8 cellular contexts compared by ENCODE assay signal in genomic region chr4:185305979-185306442, GRCh38.
A peak's percentile ranks its signal among the peaks of the same experiment; 100 is the strongest.
DNase-seq lines count a peak whose midpoint lies in the region; ATAC-seq and TF ChIP-seq lines count a peak whose summit lies in the region.
"Had no signal": no experiment of that assay in that cellular context is flagged by ENCODE, and none has a peak within 500 bp of the region (broad histone marks: within the 10 kb centered on the region; RNA-seq: fewer than 3 reads in every experiment).

No MANE protein-coding gene starts in this region.

- H3K9ac ChIP-seq in SK-N-SH (peak overlapping the region; percentile 72), Karpas-422 (ENCODE audit: low read length) (no peak overlapping the region)
- H3K9ac ChIP-seq: KMS-11 had no signal

- H3K4me3 ChIP-seq in HEK293 (ENCODE audit: low read depth, low read length) (no peak overlapping the region), SK-N-SH (ENCODE audit: low read depth in 2 of 2, low read length in 1 of 2) (no peak overlapping the region), Karpas-422 (ENCODE audit: low read length) (no peak overlapping the region)

- H3K9me2 ChIP-seq in SK-N-SH, result no peaks in the 10 kb centered on the region
- H3K9me2 ChIP-seq in Karpas-422 (replicated peaks; ENCODE audit: insufficient read depth, low read length), result no peaks in the 10 kb centered on the region

- POLR2A ChIA-PET in HEK293 (lab: Yijun Ruan, JAX), result no interaction called here
- POLR2A ChIA-PET in SK-N-SH (lab: Yijun Ruan, JAX), result interaction anchor here (0.5 kb wide), 1 partner anchor 61 kb away, joined by 3 read pairs; no protein-coding TSS in a partner anchor

- H2AFZ ChIP-seq in SK-N-SH (ENCODE audit: low read depth), result no peak overlapping the region
- no peak overlapping the region for H2AFZ ChIP-seq in Karpas-422 (ENCODE audit: low read length)

- H3K36me3 ChIP-seq in HEK293 (ENCODE audit: control insufficient read depth in 2 of 2, insufficient read depth in 1 of 2, low read length in 2 of 2) (peaks cover 0 to 30% of the 10 kb centered on the region in 2 experiments; a peak in 2 of 3 replicates), SK-N-SH (replicated peaks in 1 of 2; ENCODE audit: control insufficient read depth in 1 of 2, insufficient read depth in 2 of 2, low read length in 1 of 2) (peaks cover 12 to 24% of the 10 kb centered on the region in 2 experiments), Karpas-422 (ENCODE audit: insufficient read depth, low read length) (no peaks in the 10 kb centered on the region; the same call in 1 of the 2 replicates)

- no peak for TF ChIP-seq CTCF in HEK293 (tag by site-specific recombination; IDR thresholded peaks at IDR 0.05)
- TF ChIP-seq CTCF in SK-N-SH (IDR thresholded peaks at IDR 0.05), result no peak
- no peak for TF ChIP-seq CTCF in foreskin keratinocyte (conservative IDR thresholded peaks at IDR 0.05)

- H3F3A ChIP-seq in SK-N-SH (replicated peaks; ENCODE audit: insufficient read depth), result peaks cover 28% of the 10 kb centered on the region

- peaks cover 20% of the 10 kb centered on the region; the same call in 1 of the 2 replicates for H3K79me2 ChIP-seq in SK-N-SH (ENCODE audit: insufficient read depth)
- peaks cover 44% of the 10 kb centered on the region for H3K79me2 ChIP-seq in Karpas-422 (ENCODE audit: low read length)

- TF ChIP-seq EP300 in SK-N-SH (IDR thresholded peaks at IDR 0.05; ENCODE audit: borderline replicate concordance in 1 of 2, low read depth in 1 of 2, low read length in 1 of 2), result peak in 1 of 2 experiments; percentile 42; a peak in 1 of 4 replicates

- no peak for DNase-seq in SK-N-SH
- peak; percentile 99 to 100 for DNase-seq in foreskin keratinocyte
- peak in 9 of 49 donors; percentile 10 to 38 (median 14) for DNase-seq in substantia nigra (lab: John Stamatoyannopoulos, UW)
- no peak for DNase-seq in activated CD4-positive, CD25-positive, alpha-beta regulatory T cell treated with anti-CD3 and anti-CD28 coated beads, Interleukin-2, amount 50 U/mL, for 72 hours
- no peak for DNase-seq in ecto neural progenitor cell (ENCODE audit: low spot score)
- DNase-seq in Karpas-422, result no peak

- 44% methylated on average over 7 of the region's 7 CpGs for WGBS in SK-N-SH (ENCODE audit: low lambda C conversion rate)

- H3K9me3 ChIP-seq in HEK293 (ENCODE audit: control insufficient read depth, insufficient read depth, low read depth, low read length) (no peaks in the 10 kb centered on the region), SK-N-SH (no peaks in the 10 kb centered on the region), Karpas-422 (ENCODE audit: low read length) (no peaks in the 10 kb centered on the region)

- peak overlapping the region; percentile 11; the same call in 1 of the 2 replicates for H3K4me2 ChIP-seq in SK-N-SH
- H3K4me2 ChIP-seq in Karpas-422 (ENCODE audit: low read depth, low read length, poor library complexity, severe bottlenecking), result no peak overlapping the region
- H3K4me2 ChIP-seq: KMS-11 had no signal

- ATAC-seq in foreskin keratinocyte, result peak; percentile 89

- H3K27me3 ChIP-seq in SK-N-SH (ENCODE audit: insufficient read depth) (no peaks in the 10 kb centered on the region), foreskin keratinocyte (no peaks in the 10 kb centered on the region), Karpas-422 (ENCODE audit: low read length) (no peaks in the 10 kb centered on the region)

- H4K20me1 ChIP-seq in SK-N-SH (ENCODE audit: insufficient read depth) (no peaks in the 10 kb centered on the region), Karpas-422 (ENCODE audit: insufficient read depth, low read depth, low read length) (no peaks in the 10 kb centered on the region)

- H3K27ac ChIP-seq in HEK293 (ENCODE audit: extremely low read depth, low read depth, low read length) (no peak overlapping the region), SK-N-SH (ENCODE audit: low read depth in 2 of 2, low read length in 1 of 2) (peak overlapping the region; percentile 7 to 96; a peak in 3 of 4 replicates), foreskin keratinocyte (peak overlapping the region; percentile 91), substantia nigra (ENCODE audit: low read depth, low read length, poor library complexity, severe bottlenecking) (peak overlapping the region; percentile 24), Karpas-422 (ENCODE audit: low read length) (no peak overlapping the region)
- H3K27ac ChIP-seq: KMS-11 had no signal

- CTCF ChIA-PET in HEK293 (lab: Yijun Ruan, JAX) (interaction anchor here (0.6 to 0.7 kb wide), 3 partner anchors 28 to 324 kb away, joined by 3 to 7 read pairs (median 3); no protein-coding TSS in a partner anchor), SK-N-SH (lab: Yijun Ruan, JAX) (interaction anchor here (0.6 to 1.9 kb wide), 8 partner anchors 18 to 732 kb away, joined by 3 to 5 read pairs (median 3); partner anchors contain the start of gene SNX25)

- H3K4me1 ChIP-seq in HEK293 (ENCODE audit: control insufficient read depth, insufficient read depth, low read length), result no peaks in the 10 kb centered on the region
- peaks cover 0 to 21% of the 10 kb centered on the region in 2 experiments; a peak in 2 of 4 replicates for H3K4me1 ChIP-seq in SK-N-SH (ENCODE audit: control insufficient read depth in 1 of 2, insufficient read depth in 2 of 2, low read depth in 1 of 2, low read length in 1 of 2)
- H3K4me1 ChIP-seq in foreskin keratinocyte, result peaks cover 25% of the 10 kb centered on the region
- peaks cover 45% of the 10 kb centered on the region for H3K4me1 ChIP-seq in Karpas-422 (ENCODE audit: low read length)

- no peak for TF ChIP-seq RAD21 in SK-N-SH (IDR thresholded peaks at IDR 0.05; ENCODE audit: low read length)

TF ChIP-seq in HEK293, 187 proteins besides CTCF, POLR2A, EP300 and RAD21:
- 0 out of 2 replicates have a peak, but pooled peaks have one; percentile 22 for TF ChIP-seq SCRT1 (tag by site-specific recombination; IDR thresholded peaks at IDR 0.05; ENCODE audit: borderline replicate concordance)
- no peak for TF ChIP-seq YY1 (tag by site-specific recombination; IDR thresholded peaks at IDR 0.05)
- TF ChIP-seq SCRT2 (tag by site-specific recombination; IDR thresholded peaks at IDR 0.05), result peak; percentile 90
- TF ChIP-seq ZNF792 (tag by site-specific recombination; IDR thresholded peaks at IDR 0.05), result no peak
- no peak for TF ChIP-seq BCL11A (tag by site-specific recombination; IDR thresholded peaks at IDR 0.05; ENCODE audit: low read depth)
- no peak for TF ChIP-seq SP2 (tag by site-specific recombination; IDR thresholded peaks at IDR 0.05)

TF ChIP-seq in SK-N-SH, 30 proteins besides CTCF, POLR2A, EP300 and RAD21:
- TF ChIP-seq JUND (IDR thresholded peaks at IDR 0.05) (peak; percentile 64), SIN3A (IDR thresholded peaks at IDR 0.05; ENCODE audit: borderline replicate concordance, low read depth, low read length) (peak; percentile 42; the same call in 1 of the 2 replicates), TCF12 (IDR thresholded peaks at IDR 0.05) (peak; percentile 63; the same call in 1 of the 2 replicates), MAX (IDR thresholded peaks at IDR 0.05; ENCODE audit: low read depth) (peak; percentile 58; the same call in 1 of the 2 replicates), MXI1 (IDR thresholded peaks at IDR 0.05; ENCODE audit: low read depth, low read length) (no peak), FOSL2 (IDR thresholded peaks at IDR 0.05; ENCODE audit: borderline replicate concordance, low read depth) (peak; percentile 64; the same call in 1 of the 2 replicates), USF2 (IDR thresholded peaks at IDR 0.05; ENCODE audit: borderline replicate concordance, low read depth, low read length) (no peak), YY1 (IDR thresholded peaks at IDR 0.05; ENCODE audit: low read depth) (no peak)
- TF ChIP-seq, protein P1, sequence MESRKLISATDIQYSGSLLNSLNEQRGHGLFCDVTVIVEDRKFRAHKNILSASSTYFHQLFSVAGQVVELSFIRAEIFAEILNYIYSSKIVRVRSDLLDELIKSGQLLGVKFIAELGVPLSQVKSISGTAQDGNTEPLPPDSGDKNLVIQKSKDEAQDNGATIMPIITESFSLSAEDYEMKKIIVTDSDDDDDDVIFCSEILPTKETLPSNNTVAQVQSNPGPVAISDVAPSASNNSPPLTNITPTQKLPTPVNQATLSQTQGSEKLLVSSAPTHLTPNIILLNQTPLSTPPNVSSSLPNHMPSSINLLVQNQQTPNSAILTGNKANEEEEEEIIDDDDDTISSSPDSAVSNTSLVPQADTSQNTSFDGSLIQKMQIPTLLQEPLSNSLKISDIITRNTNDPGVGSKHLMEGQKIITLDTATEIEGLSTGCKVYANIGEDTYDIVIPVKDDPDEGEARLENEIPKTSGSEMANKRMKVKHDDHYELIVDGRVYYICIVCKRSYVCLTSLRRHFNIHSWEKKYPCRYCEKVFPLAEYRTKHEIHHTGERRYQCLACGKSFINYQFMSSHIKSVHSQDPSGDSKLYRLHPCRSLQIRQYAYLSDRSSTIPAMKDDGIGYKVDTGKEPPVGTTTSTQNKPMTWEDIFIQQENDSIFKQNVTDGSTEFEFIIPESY (IDR thresholded peaks at IDR 0.05; ENCODE audit: borderline replicate concordance, low read depth), result no peak
- TF ChIP-seq, protein P2, sequence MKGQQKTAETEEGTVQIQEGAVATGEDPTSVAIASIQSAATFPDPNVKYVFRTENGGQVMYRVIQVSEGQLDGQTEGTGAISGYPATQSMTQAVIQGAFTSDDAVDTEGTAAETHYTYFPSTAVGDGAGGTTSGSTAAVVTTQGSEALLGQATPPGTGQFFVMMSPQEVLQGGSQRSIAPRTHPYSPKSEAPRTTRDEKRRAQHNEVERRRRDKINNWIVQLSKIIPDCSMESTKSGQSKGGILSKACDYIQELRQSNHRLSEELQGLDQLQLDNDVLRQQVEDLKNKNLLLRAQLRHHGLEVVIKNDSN (IDR thresholded peaks at IDR 0.05; ENCODE audit: borderline replicate concordance, low read depth), result peak; percentile 17; the same call in 1 of the 2 replicates

Comparison
In these comparisons a context has a peak if more than half of its experiments do, and no peak if none do; other contexts are left out.
1. H3K27ac ChIP-seq: peak in SK-N-SH (2 of 2), foreskin keratinocyte (single experiment) and substantia nigra (single experiment); none in HEK293 (single experiment) and Karpas-422 (single experiment).
2. DNase-seq: peak in foreskin keratinocyte (2 of 2); none in SK-N-SH (single experiment), activated CD4-positive, CD25-positive, alpha-beta regulatory T cell treated with anti-CD3 and anti-CD28 coated beads, Interleukin-2, amount 50 U/mL, for 72 hours (single experiment), ecto neural progenitor cell (single experiment) and Karpas-422 (single experiment).